Comparison of ENCODE assay signal across 1 cellular context in the genomic region with DNA sequence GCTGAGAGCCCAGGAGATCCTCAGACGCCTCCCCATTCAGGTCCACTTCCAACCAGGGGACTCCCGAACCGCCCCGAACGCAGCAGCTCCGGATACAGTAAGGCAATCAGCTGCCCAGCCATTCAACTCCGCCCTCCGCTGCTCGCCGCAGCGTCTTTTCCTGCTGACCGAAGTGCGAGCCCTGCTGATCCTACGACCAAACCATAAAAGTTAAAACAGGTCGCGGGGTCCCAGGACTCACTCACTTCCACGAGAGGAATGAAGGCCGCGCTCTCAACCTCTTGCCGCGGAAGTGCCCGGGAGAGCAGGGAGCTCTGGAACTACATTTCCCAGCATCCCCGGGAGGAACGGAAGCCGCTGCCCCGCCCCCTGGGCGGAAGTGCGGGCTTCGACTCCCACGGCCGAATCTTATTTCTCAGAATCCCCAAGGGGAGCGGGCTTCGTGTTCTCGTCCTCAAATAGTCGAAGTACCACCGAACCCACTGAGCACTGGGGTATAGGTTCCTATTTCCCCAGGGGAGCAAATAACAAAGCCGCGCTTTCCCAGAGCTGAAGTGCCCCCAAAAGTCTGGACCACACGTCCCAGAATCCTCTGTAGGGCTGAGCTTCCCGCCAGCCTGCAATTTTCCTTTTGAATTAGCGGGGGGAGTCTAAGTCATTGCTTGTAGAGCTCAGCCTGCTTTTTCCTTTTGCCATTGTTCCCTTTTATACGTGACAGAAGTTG.
TF ChIP-seq lines count a peak whose summit lies in the region.

Gene ZNF45 (minus strand): TSS at position 298 of the 724 bp plus-strand sequence. CDS start 13,097 bp downstream, outside the sequence.

TF ChIP-seq in HepG2, 621 proteins besides CTCF, POLR2A, EP300 and RAD21 (continued from another document and continues in another):
- TF ChIP-seq, protein P1, sequence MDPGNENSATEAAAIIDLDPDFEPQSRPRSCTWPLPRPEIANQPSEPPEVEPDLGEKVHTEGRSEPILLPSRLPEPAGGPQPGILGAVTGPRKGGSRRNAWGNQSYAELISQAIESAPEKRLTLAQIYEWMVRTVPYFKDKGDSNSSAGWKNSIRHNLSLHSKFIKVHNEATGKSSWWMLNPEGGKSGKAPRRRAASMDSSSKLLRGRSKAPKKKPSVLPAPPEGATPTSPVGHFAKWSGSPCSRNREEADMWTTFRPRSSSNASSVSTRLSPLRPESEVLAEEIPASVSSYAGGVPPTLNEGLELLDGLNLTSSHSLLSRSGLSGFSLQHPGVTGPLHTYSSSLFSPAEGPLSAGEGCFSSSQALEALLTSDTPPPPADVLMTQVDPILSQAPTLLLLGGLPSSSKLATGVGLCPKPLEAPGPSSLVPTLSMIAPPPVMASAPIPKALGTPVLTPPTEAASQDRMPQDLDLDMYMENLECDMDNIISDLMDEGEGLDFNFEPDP (CRISPR knock-in tag; conservative IDR thresholded peaks at IDR 0.05): no peak
- TF ChIP-seq HDAC6 (IDR thresholded peaks at IDR 0.05; ENCODE audit: low read depth, low read length) (no peak), FIP1L1 (IDR thresholded peaks at IDR 0.05; ENCODE audit: borderline replicate concordance, insufficient read depth, low read depth, low read length) (no peak), ZNF124 (CRISPR knock-in tag; IDR thresholded peaks at IDR 0.05) (no peak), GZF1 (CRISPR knock-in tag; IDR thresholded peaks at IDR 0.05) (no peak), ZNF678 (CRISPR knock-in tag; IDR thresholded peaks at IDR 0.05) (no peak), MAFK (conservative IDR thresholded peaks at IDR 0.05 in 1 of 2, IDR thresholded peaks at IDR 0.05 in 1 of 2; ENCODE audit: low read length in 2 of 2) (no peak), SOX13 (IDR thresholded peaks at IDR 0.05) (no peak), SOX13 (CRISPR knock-in tag; conservative IDR thresholded peaks at IDR 0.05 in 1 of 2, IDR thresholded peaks at IDR 0.05 in 1 of 2) (no peak), MXD4 (CRISPR knock-in tag; IDR thresholded peaks at IDR 0.05) (no peak), ZNF839 (CRISPR knock-in tag; IDR thresholded peaks at IDR 0.05; ENCODE audit: borderline replicate concordance) (no peak), YY1 (IDR thresholded peaks at IDR 0.05; ENCODE audit: insufficient read depth, insufficient replicate concordance, low read depth, low read length) (peak; percentile 23), SKIL (CRISPR knock-in tag; IDR thresholded peaks at IDR 0.05; ENCODE audit: borderline replicate concordance) (no peak), ATAD3A (CRISPR knock-in tag; IDR thresholded peaks at IDR 0.05) (no peak), MXD3 (CRISPR knock-in tag; IDR thresholded peaks at IDR 0.05) (no peak), ETV5 (CRISPR knock-in tag; IDR thresholded peaks at IDR 0.05; ENCODE audit: borderline replicate concordance) (peak; percentile 65; the same call in 1 of the 2 replicates), ZNF615 (CRISPR knock-in tag; IDR thresholded peaks at IDR 0.05; ENCODE audit: borderline replicate concordance) (no peak), NRL (CRISPR knock-in tag; IDR thresholded peaks at IDR 0.05; ENCODE audit: borderline replicate concordance) (peak; percentile 77; the same call in 1 of the 2 replicates), FOXK1 (CRISPR knock-in tag; IDR thresholded peaks at IDR 0.05; ENCODE audit: borderline replicate concordance, low read depth) (no peak), TCF7L2 (IDR thresholded peaks at IDR 0.05; ENCODE audit: low read depth, low read length) (no peak), ATF6 (CRISPR knock-in tag; conservative IDR thresholded peaks at IDR 0.05) (no peak), ZNF782 (CRISPR knock-in tag; IDR thresholded peaks at IDR 0.05; ENCODE audit: borderline replicate concordance) (no peak), BCL6 (CRISPR knock-in tag; IDR thresholded peaks at IDR 0.05) (no peak), ZNF562 (CRISPR knock-in tag; IDR thresholded peaks at IDR 0.05; ENCODE audit: borderline replicate concordance) (no peak), HNF1A (IDR thresholded peaks at IDR 0.05; ENCODE audit: low read depth) (no peak), HNF1A (CRISPR knock-in tag; IDR thresholded peaks at IDR 0.05; ENCODE audit: borderline replicate concordance) (no peak; the same call in 1 of the 2 replicates), ZNF557 (CRISPR knock-in tag; IDR thresholded peaks at IDR 0.05) (no peak), ZNF724P (CRISPR knock-in tag; IDR thresholded peaks at IDR 0.05; ENCODE audit: borderline replicate concordance) (no peak), ZNF709 (CRISPR knock-in tag; IDR thresholded peaks at IDR 0.05) (0 out of 2 replicates have a peak, but pooled peaks have one; percentile 26), KLF11 (CRISPR knock-in tag; IDR thresholded peaks at IDR 0.05) (no peak), ZNF331 (CRISPR knock-in tag; IDR thresholded peaks at IDR 0.05) (no peak), ISL2 (CRISPR knock-in tag; IDR thresholded peaks at IDR 0.05) (peak; percentile 69), ZNF616 (CRISPR knock-in tag; IDR thresholded peaks at IDR 0.05; ENCODE audit: low read depth) (no peak), ARID2 (CRISPR knock-in tag; IDR thresholded peaks at IDR 0.05; ENCODE audit: borderline replicate concordance) (0 out of 2 replicates have a peak, but pooled peaks have one; percentile 30), HDAC1 (CRISPR knock-in tag; IDR thresholded peaks at IDR 0.05) (peak; percentile 30), RFX5 (IDR thresholded peaks at IDR 0.05; ENCODE audit: low read depth, low read length) (no peak), JUND (CRISPR knock-in tag; IDR thresholded peaks at IDR 0.05) (no peak), ZNF660 (CRISPR knock-in tag; IDR thresholded peaks at IDR 0.05; ENCODE audit: borderline replicate concordance, low read depth) (no peak)
- TF ChIP-seq, protein P2, sequence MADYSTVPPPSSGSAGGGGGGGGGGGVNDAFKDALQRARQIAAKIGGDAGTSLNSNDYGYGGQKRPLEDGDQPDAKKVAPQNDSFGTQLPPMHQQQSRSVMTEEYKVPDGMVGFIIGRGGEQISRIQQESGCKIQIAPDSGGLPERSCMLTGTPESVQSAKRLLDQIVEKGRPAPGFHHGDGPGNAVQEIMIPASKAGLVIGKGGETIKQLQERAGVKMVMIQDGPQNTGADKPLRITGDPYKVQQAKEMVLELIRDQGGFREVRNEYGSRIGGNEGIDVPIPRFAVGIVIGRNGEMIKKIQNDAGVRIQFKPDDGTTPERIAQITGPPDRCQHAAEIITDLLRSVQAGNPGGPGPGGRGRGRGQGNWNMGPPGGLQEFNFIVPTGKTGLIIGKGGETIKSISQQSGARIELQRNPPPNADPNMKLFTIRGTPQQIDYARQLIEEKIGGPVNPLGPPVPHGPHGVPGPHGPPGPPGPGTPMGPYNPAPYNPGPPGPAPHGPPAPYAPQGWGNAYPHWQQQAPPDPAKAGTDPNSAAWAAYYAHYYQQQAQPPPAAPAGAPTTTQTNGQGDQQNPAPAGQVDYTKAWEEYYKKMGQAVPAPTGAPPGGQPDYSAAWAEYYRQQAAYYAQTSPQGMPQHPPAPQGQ (CRISPR knock-in tag; IDR thresholded peaks at IDR 0.05; ENCODE audit: borderline replicate concordance): no peak
- TF ChIP-seq, protein P3, sequence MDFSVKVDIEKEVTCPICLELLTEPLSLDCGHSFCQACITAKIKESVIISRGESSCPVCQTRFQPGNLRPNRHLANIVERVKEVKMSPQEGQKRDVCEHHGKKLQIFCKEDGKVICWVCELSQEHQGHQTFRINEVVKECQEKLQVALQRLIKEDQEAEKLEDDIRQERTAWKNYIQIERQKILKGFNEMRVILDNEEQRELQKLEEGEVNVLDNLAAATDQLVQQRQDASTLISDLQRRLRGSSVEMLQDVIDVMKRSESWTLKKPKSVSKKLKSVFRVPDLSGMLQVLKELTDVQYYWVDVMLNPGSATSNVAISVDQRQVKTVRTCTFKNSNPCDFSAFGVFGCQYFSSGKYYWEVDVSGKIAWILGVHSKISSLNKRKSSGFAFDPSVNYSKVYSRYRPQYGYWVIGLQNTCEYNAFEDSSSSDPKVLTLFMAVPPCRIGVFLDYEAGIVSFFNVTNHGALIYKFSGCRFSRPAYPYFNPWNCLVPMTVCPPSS (IDR thresholded peaks at IDR 0.05): no peak
